In the genomic region with DNA sequence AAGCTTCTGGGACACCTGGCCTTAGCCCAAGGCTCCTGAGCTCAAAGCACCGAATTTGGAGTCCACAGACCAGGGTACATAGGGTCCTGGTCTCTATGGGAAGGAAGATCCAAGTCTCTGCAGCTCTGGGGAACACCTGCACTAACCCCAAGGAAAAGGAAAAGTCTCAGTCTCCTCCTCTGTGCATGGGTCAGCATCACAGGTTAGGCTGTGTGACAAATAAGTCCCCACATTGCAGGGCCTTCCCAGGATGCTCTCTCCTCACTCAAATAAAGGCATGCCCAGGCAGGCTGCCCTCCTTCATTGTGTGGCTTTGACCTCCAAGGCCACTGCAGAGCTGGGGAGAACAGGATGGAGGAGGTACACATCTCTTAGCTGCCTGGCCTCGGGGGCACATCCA, we compare ENCODE assay signal across 2 cellular contexts.
TF ChIP-seq lines count a peak whose summit lies in the region.

No MANE protein-coding gene starts in this region.

TF ChIP-seq in HEK293, 187 proteins besides CTCF, POLR2A, EP300 and RAD21 (continued from another document):
- TF ChIP-seq, protein P1, sequence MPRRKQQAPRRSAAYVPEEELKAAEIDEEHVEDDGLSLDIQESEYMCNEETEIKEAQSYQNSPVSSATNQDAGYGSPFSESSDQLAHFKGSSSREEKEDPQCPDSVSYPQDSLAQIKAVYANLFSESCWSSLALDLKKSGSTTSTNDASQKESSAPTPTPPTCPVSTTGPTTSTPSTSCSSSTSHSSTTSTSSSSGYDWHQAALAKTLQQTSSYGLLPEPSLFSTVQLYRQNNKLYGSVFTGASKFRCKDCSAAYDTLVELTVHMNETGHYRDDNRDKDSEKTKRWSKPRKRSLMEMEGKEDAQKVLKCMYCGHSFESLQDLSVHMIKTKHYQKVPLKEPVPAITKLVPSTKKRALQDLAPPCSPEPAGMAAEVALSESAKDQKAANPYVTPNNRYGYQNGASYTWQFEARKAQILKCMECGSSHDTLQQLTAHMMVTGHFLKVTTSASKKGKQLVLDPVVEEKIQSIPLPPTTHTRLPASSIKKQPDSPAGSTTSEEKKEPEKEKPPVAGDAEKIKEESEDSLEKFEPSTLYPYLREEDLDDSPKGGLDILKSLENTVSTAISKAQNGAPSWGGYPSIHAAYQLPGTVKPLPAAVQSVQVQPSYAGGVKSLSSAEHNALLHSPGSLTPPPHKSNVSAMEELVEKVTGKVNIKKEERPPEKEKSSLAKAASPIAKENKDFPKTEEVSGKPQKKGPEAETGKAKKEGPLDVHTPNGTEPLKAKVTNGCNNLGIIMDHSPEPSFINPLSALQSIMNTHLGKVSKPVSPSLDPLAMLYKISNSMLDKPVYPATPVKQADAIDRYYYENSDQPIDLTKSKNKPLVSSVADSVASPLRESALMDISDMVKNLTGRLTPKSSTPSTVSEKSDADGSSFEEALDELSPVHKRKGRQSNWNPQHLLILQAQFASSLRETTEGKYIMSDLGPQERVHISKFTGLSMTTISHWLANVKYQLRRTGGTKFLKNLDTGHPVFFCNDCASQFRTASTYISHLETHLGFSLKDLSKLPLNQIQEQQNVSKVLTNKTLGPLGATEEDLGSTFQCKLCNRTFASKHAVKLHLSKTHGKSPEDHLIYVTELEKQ (tag by site-specific recombination; IDR thresholded peaks at IDR 0.05; ENCODE audit: borderline replicate concordance) = no peak

TF ChIP-seq in IMR-90, 13 proteins besides CTCF, POLR2A, EP300 and RAD21 (continued from another document):
- TF ChIP-seq, protein P2, sequence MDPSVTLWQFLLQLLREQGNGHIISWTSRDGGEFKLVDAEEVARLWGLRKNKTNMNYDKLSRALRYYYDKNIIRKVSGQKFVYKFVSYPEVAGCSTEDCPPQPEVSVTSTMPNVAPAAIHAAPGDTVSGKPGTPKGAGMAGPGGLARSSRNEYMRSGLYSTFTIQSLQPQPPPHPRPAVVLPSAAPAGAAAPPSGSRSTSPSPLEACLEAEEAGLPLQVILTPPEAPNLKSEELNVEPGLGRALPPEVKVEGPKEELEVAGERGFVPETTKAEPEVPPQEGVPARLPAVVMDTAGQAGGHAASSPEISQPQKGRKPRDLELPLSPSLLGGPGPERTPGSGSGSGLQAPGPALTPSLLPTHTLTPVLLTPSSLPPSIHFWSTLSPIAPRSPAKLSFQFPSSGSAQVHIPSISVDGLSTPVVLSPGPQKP (IDR thresholded peaks at IDR 0.05; ENCODE audit: borderline replicate concordance, low read depth, low read length) = no peak
- no peak for TF ChIP-seq MXI1 (IDR thresholded peaks at IDR 0.05; ENCODE audit: borderline replicate concordance, low read depth, low read length)
- no peak for TF ChIP-seq RCOR1 (IDR thresholded peaks at IDR 0.05; ENCODE audit: insufficient replicate concordance, low read length)
- TF ChIP-seq MAZ (IDR thresholded peaks at IDR 0.05; ENCODE audit: borderline replicate concordance, low read depth, low read length) = no peak
- no peak for TF ChIP-seq NFE2L2 (IDR thresholded peaks at IDR 0.05; ENCODE audit: low read depth, low read length)
- TF ChIP-seq FOS (IDR thresholded peaks at IDR 0.05; ENCODE audit: low read depth, low read length) = no peak
- no peak for TF ChIP-seq BHLHE40 (IDR thresholded peaks at IDR 0.05; ENCODE audit: low read depth, low read length)
- no peak for TF ChIP-seq SMC3 (IDR thresholded peaks at IDR 0.05; ENCODE audit: low read depth, low read length)
- TF ChIP-seq, protein P3, sequence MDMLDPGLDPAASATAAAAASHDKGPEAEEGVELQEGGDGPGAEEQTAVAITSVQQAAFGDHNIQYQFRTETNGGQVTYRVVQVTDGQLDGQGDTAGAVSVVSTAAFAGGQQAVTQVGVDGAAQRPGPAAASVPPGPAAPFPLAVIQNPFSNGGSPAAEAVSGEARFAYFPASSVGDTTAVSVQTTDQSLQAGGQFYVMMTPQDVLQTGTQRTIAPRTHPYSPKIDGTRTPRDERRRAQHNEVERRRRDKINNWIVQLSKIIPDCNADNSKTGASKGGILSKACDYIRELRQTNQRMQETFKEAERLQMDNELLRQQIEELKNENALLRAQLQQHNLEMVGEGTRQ (IDR thresholded peaks at IDR 0.05; ENCODE audit: low read depth, low read length) = no peak
